In the genomic region with DNA sequence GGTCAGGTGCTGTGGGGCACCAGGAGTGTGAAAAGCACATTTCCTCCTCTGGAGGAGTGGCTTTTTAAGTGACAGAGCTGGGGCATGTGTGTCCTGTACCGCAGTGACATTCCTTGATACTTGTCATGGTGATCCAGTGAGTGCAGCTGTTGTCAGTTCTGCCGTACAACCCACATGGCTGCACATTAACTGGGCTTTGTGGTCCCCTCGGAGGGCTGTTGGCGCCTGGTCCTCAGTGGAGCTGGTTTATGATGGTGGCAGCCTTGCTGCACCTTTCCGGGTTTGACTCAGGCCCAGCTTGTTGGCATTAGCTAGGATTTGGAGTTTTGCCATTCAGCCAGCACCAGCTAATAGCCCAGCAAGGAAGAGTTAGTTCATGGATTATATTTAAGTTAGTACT, we compare ENCODE assay signal across 15 cellular contexts. TPM values are rescaled to one million over a fixed set of nuclear protein-coding genes. Genes with fewer than 3 reads are reported as not detected.
DNase-seq lines count a peak whose midpoint lies in the region; TF ChIP-seq lines count a peak whose summit lies in the region.
"Had no signal": no experiment of that assay in that cellular context is flagged by ENCODE, and none has a peak within 500 bp of the region (broad histone marks: within the 10 kb centered on the region; RNA-seq: fewer than 3 reads in every experiment).

No MANE protein-coding gene starts in this region.

- H3K23ac ChIP-seq in mesenchymal stem cell (ENCODE audit: low read length in 2 of 2) = peak overlapping the region in 1 of 2 experiments; percentile 46

- no peak overlapping the region for H3K9ac ChIP-seq in mesenchymal stem cell (ENCODE audit: low read length)

- H4K91ac ChIP-seq in mesenchymal stem cell (ENCODE audit: low read length) = no peak overlapping the region

- TF ChIP-seq POLR2A in stomach (IDR thresholded peaks at IDR 0.05) = no peak

- TF ChIP-seq CTCF in stomach (IDR thresholded peaks at IDR 0.05) = no peak

- no peak for TF ChIP-seq EP300 in stomach (IDR thresholded peaks at IDR 0.05)

- H2BK120ac ChIP-seq in mesenchymal stem cell (ENCODE audit: low read depth, low read length) = no peak overlapping the region

- peaks cover 33% of the 10 kb centered on the region for H3K79me1 ChIP-seq in mesenchymal stem cell (replicated peaks; ENCODE audit: low read length, poor library complexity, severe bottlenecking)

- no peak overlapping the region for H3K4me2 ChIP-seq in mesenchymal stem cell (ENCODE audit: low read length, poor library complexity, severe bottlenecking)
- H3K4me2 ChIP-seq: A549 had no signal

- peak overlapping the region; percentile 93 for H2AK5ac ChIP-seq in mesenchymal stem cell (ENCODE audit: low read length, severe bottlenecking)

- peak; percentile 13 to 23 for DNase-seq in SHP77 (lab: John Stamatoyannopoulos, UW)
- no peak for DNase-seq in SHP77 treated with DMSO at 0.1 percent for 48 hours (lab: John Stamatoyannopoulos, UW)
- peak; percentile 51 for DNase-seq in astrocyte of the hippocampus (ENCODE audit: low read depth, low spot score)
- DNase-seq in mesenchymal stem cell = no peak
- peak; percentile 64 for DNase-seq in stomach
- DNase-seq in NCI-H748 (lab: John Stamatoyannopoulos, UW; ENCODE audit: unreplicated experiment) = no peak
- DNase-seq in NCI-H1105 (lab: John Stamatoyannopoulos, UW) = no peak
- no peak for DNase-seq in DMS79 (lab: John Stamatoyannopoulos, UW)
- DNase-seq: activated CD8-positive, alpha-beta memory T cell treated with anti-CD3 and anti-CD28 coated beads, Interleukin-2, amount 50 U/mL, for 4 hours; activated gamma-delta T cell treated with Interleukin-2 at 50 U/mL for 16 hours; DMS79 treated with DMSO at 0.1 percent for 48 hours; NCI-H2171; stimulated activated naive CD4-positive, alpha-beta T cell treated with Interleukin-2 at 50 U/mL for 16 hours; upper lobe of left lung had no signal

- H3K36me3 ChIP-seq in mesenchymal stem cell (ENCODE audit: control insufficient read depth in 1 of 2, insufficient read depth in 2 of 2, low read depth in 1 of 2, low read length in 2 of 2) (peaks cover 0 to 4% of the 10 kb centered on the region in 2 experiments), stomach (no peaks in the 10 kb centered on the region)
- H3K36me3 ChIP-seq: upper lobe of left lung had no signal

- no peak overlapping the region for H3K4me3 ChIP-seq in mesenchymal stem cell (ENCODE audit: insufficient read depth in 1 of 2, low read depth in 1 of 2, low read length in 2 of 2)
- no peak overlapping the region for H3K4me3 ChIP-seq in stomach
- H3K4me3 ChIP-seq: A549, upper lobe of left lung had no signal

- no peak overlapping the region for H2AFZ ChIP-seq in mesenchymal stem cell (ENCODE audit: low read depth, low read length)

- no peak overlapping the region for H3K18ac ChIP-seq in mesenchymal stem cell (ENCODE audit: low read depth in 1 of 2, low read length in 2 of 2)

- H2BK5ac ChIP-seq in mesenchymal stem cell (ENCODE audit: low read depth, low read length, poor library complexity, severe bottlenecking) = no peak overlapping the region

- H3K9me3 ChIP-seq in mesenchymal stem cell (ENCODE audit: control insufficient read depth, low read length) (no peaks in the 10 kb centered on the region), stomach (no peaks in the 10 kb centered on the region)
- H3K9me3 ChIP-seq: A549, upper lobe of left lung had no signal

- no peak overlapping the region for H4K8ac ChIP-seq in mesenchymal stem cell (ENCODE audit: low read length)

- H3K27me3 ChIP-seq in mesenchymal stem cell (ENCODE audit: control insufficient read depth in 1 of 2, insufficient read depth in 1 of 2, low read length in 2 of 2) (no peaks in the 10 kb centered on the region), stomach (no peaks in the 10 kb centered on the region)
- H3K27me3 ChIP-seq: upper lobe of left lung had no signal

- H3K27ac ChIP-seq in mesenchymal stem cell (ENCODE audit: low read length, poor library complexity, severe bottlenecking) (peak overlapping the region; percentile 30), stomach (peak overlapping the region in 1 of 5 donors; percentile 3)
- H3K27ac ChIP-seq: upper lobe of left lung had no signal

- no peak overlapping the region for H2BK15ac ChIP-seq in mesenchymal stem cell (ENCODE audit: low read depth, poor library complexity, severe bottlenecking)

- 90% methylated on average over 5 of the region's 5 CpGs for WGBS in mesenchymal stem cell
- WGBS in stomach, 5 donors = 50 to 67% (median 63%) methylated on average over 5 of the region's 5 CpGs

- peak overlapping the region in 1 of 2 experiments; percentile 35 for H3K14ac ChIP-seq in mesenchymal stem cell (ENCODE audit: low read length in 2 of 2)

- intact Hi-C loops in stomach (cut with DNase I; ENCODE audit: low total_unique reads) = no loop called here

- peaks cover 41% of the 10 kb centered on the region for H3K4me1 ChIP-seq in mesenchymal stem cell (ENCODE audit: control insufficient read depth, insufficient read depth, low read depth, low read length)
- peaks cover 0 to 32% (median 3%) of the 10 kb centered on the region in 4 donors for H3K4me1 ChIP-seq in stomach

- no peak overlapping the region for H3K4ac ChIP-seq in mesenchymal stem cell (ENCODE audit: low read depth in 1 of 2, low read length in 2 of 2)

- H2BK12ac ChIP-seq in mesenchymal stem cell (ENCODE audit: low read length in 2 of 2) = no peak overlapping the region

RNA-seq across cellular contexts. Expression of gene WDR25, which starts 23.8 kb away (rescaled TPM):
- polyA plus RNA-seq in mesenchymal stem cell (2013, experiment 1 of 2) = 12.3 TPM
- polyA plus RNA-seq in mesenchymal stem cell (2013, experiment 2 of 2) = 12.0 TPM
- total RNA-seq in stomach = 10 to 100 TPM in 1 of 5 donors, 1 to 10 TPM in 4; 1.3 to 10.5 (median 8.7) TPM
- 10 to 100 TPM in 1 of 3 donors, 1 to 10 TPM in 2; 5.3 to 13.6 (median 8.3) TPM for polyA plus RNA-seq in stomach

Comparison
In these comparisons a context has a peak if more than half of its experiments do, and no peak if none do; other contexts are left out.
1. DNase-seq: peak in SHP77 (2 of 2), astrocyte of the hippocampus (single experiment) and stomach (single experiment); none in SHP77 treated with DMSO at 0.1 percent for 48 hours (single experiment), mesenchymal stem cell (single experiment), NCI-H748 (single experiment), NCI-H1105 (single experiment) and DMS79 (single experiment).